ENCODE assay signal across 7 cellular contexts in genomic region chr12:14367097-14367661, GRCh38. TPM values are rescaled to one million over a fixed set of nuclear protein-coding genes. Genes with fewer than 3 reads are reported as not detected.
DNase-seq lines count a peak whose midpoint lies in the region; ATAC-seq and TF ChIP-seq lines count a peak whose summit lies in the region.

No MANE protein-coding gene starts in this region.

- TF ChIP-seq CTCF in GM12864 (IDR thresholded peaks at IDR 0.05; ENCODE audit: low read depth, low read length, missing control alignments) (no peak), stomach (IDR thresholded peaks at IDR 0.05) (no peak)

- H3K4me3 ChIP-seq in GM12864 (ENCODE audit: low read depth, low read length) (peak overlapping the region; percentile 50), iPS-18a (ENCODE audit: low read length) (peak overlapping the region; percentile 85), stomach (peak overlapping the region; percentile 56 to 74 (median 59))

- H3K27me3 Mint-ChIP-seq in activated naive CD8-positive, alpha-beta T cell treated with anti-CD3 and anti-CD28 coated beads, Interleukin-2, amount 10 ng/mL, durations not matched to agents 7 days and 5 days: no peaks in the 10 kb centered on the region

- H3K27me3 ChIP-seq in iPS-18a (ENCODE audit: control insufficient read depth, insufficient read depth, low read length) (no peaks in the 10 kb centered on the region), stomach (no peaks in the 10 kb centered on the region)

- H3K4me3 Mint-ChIP-seq in activated naive CD8-positive, alpha-beta T cell treated with anti-CD3 and anti-CD28 coated beads, Interleukin-2, amount 10 ng/mL, durations not matched to agents 7 days and 5 days: peak overlapping the region; percentile 85

- H3K9ac ChIP-seq in iPS-18a (ENCODE audit: low read length): peak overlapping the region; percentile 88

- no peak for TF ChIP-seq POLR2A in stomach (IDR thresholded peaks at IDR 0.05)

- peak; percentile 36 for ATAC-seq in GM21526 (IDR thresholded peaks at IDR 0.05; ENCODE audit: low FRiP score, unreplicated experiment)
- peak; percentile 7 for ATAC-seq in activated naive CD8-positive, alpha-beta T cell treated with anti-CD3 and anti-CD28 coated beads, Interleukin-2, amount 10 ng/mL, durations not matched to agents 7 days and 5 days (ENCODE audit: low read depth)

- DNase-seq in GM12864 (ENCODE audit: low read depth): peak; percentile 69
- DNase-seq in LHCN-M2 (ENCODE audit: low read depth): peak; percentile 50
- DNase-seq in activated naive CD8-positive, alpha-beta T cell treated with anti-CD3 and anti-CD28 coated beads, Interleukin-2, amount 10 ng/mL, durations not matched to agents 7 days and 5 days: no peak
- DNase-seq in stomach: no peak
- DNase-seq in NCI-H1694 treated with DMSO at 0.1 percent for 48 hours (lab: John Stamatoyannopoulos, UW): no peak

- WGBS in stomach, 5 donors: 4 to 11% (median 6%) methylated on average over 6 of the region's 6 CpGs

- H3K9me3 ChIP-seq in iPS-18a (ENCODE audit: control insufficient read depth, low read depth, low read length) (no peaks in the 10 kb centered on the region), stomach (no peaks in the 10 kb centered on the region)

- H3K36me3 Mint-ChIP-seq in activated naive CD8-positive, alpha-beta T cell treated with anti-CD3 and anti-CD28 coated beads, Interleukin-2, amount 10 ng/mL, durations not matched to agents 7 days and 5 days: peaks cover 20% of the 10 kb centered on the region

- H3K4me1 ChIP-seq in iPS-18a (ENCODE audit: control insufficient read depth, low read depth, low read length): peaks cover 29% of the 10 kb centered on the region
- H3K4me1 ChIP-seq in stomach: peaks cover 0 to 23% (median 16%) of the 10 kb centered on the region in 4 donors

- H3K27ac ChIP-seq in iPS-18a (ENCODE audit: low read length) (peak overlapping the region; percentile 6), stomach (peak overlapping the region in 4 of 5 donors; percentile 89 to 99 (median 97))

- POLR2A ChIA-PET in activated naive CD8-positive, alpha-beta T cell treated with anti-CD3 and anti-CD28 coated beads, Interleukin-2, amount 10 ng/mL, durations not matched to agents 7 days and 5 days (lab: Charles Lee): interaction anchor here (1.5 to 2.6 kb wide), 3 partner anchors 28 to 592 kb away, joined by 3 to 55 read pairs (median 38); no protein-coding TSS in a partner anchor

- no peak for TF ChIP-seq EP300 in stomach (IDR thresholded peaks at IDR 0.05)

- peak overlapping the region; percentile 97 for H3K27ac Mint-ChIP-seq in activated naive CD8-positive, alpha-beta T cell treated with anti-CD3 and anti-CD28 coated beads, Interleukin-2, amount 10 ng/mL, durations not matched to agents 7 days and 5 days

- H3K9me3 Mint-ChIP-seq in activated naive CD8-positive, alpha-beta T cell treated with anti-CD3 and anti-CD28 coated beads, Interleukin-2, amount 10 ng/mL, durations not matched to agents 7 days and 5 days: peaks cover 1% of the 10 kb centered on the region

- H3K4me1 Mint-ChIP-seq in activated naive CD8-positive, alpha-beta T cell treated with anti-CD3 and anti-CD28 coated beads, Interleukin-2, amount 10 ng/mL, durations not matched to agents 7 days and 5 days: peaks cover 27% of the 10 kb centered on the region

- peaks cover 4% of the 10 kb centered on the region for H3K36me3 ChIP-seq in iPS-18a (ENCODE audit: control insufficient read depth, low read depth, low read length)
- peaks cover 0 to 11% (median 3%) of the 10 kb centered on the region in 4 donors for H3K36me3 ChIP-seq in stomach

- intact Hi-C loops in stomach (cut with DNase I; ENCODE audit: low total_unique reads): no loop called here

RNA-seq across cellular contexts. Expression of gene ATF7IP, which starts 1.7 kb away (rescaled TPM):
- total RNA-seq in LHCN-M2 (2014; rRNA removed) (24.4 and 41.9 TPM in 2 replicates), stomach (10 to 100 TPM; 47.5 to 91.0 (median 84.8) TPM)
- 10.0 TPM for polyA plus RNA-seq in LHCN-M2 (2012)
- 100 to 1,000 TPM; 149 to 172 TPM for total RNA-seq in activated naive CD8-positive, alpha-beta T cell treated with anti-CD3 and anti-CD28 coated beads, Interleukin-2, amount 10 ng/mL, durations not matched to agents 7 days and 5 days
- 1 to 10 TPM; 4.9 to 6.5 (median 5.7) TPM for polyA plus RNA-seq in stomach

Comparison
In these comparisons a context has a peak if more than half of its experiments do, and no peak if none do; other contexts are left out.
1. DNase-seq: peak in GM12864 (single experiment) and LHCN-M2 (single experiment); none in activated naive CD8-positive, alpha-beta T cell treated with anti-CD3 and anti-CD28 coated beads, Interleukin-2, amount 10 ng/mL, durations not matched to agents 7 days and 5 days (single experiment), stomach (single experiment) and NCI-H1694 treated with DMSO at 0.1 percent for 48 hours (single experiment).
2. Peak in every context shown above with its lines, with median percentiles within 50 percentile points of each other: H3K4me3 ChIP-seq.